11 cellular contexts compared by ENCODE assay signal in the genomic region with DNA sequence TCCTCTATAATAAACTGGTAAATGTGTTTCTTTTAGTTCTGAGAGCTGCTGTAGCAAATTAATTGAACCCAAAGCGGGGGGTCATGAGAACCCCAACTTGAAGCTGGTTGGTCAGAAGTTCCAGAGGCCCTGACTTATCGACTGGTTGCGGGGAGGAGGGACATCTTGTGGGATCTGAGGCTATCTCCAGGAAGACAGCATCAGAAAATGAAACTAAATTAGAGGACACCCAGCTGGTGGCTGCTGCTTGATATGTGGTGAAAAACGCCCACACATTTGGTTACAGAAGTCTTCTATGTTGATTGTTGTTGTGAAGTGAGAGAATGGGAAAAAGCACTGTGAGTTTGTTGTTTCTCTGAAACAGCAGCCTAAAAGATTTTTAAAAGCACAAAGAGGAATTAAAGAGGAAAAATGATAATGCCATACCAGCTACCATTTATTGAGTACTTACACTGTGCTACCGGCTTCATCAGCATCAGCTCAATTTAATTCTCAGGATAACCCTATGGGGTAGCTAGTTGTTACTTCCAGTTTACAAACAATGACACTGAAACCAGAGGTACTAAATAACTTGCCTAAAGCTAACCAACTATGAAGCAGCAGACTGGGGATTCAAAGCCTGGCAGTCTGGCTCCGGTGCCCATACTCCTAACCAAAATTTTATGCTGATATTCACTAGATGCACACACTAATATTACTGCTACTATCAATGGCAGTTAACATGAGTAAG. TPM values are rescaled to one million over a fixed set of nuclear protein-coding genes. Genes with fewer than 3 reads are reported as not detected.
DNase-seq lines count a peak whose midpoint lies in the region; ATAC-seq, FAIRE-seq and TF ChIP-seq lines count a peak whose summit lies in the region.
"Had no signal": no experiment of that assay in that cellular context is flagged by ENCODE, and none has a peak within 500 bp of the region (broad histone marks: within the 10 kb centered on the region; RNA-seq: fewer than 3 reads in every experiment).

No MANE protein-coding gene starts in this region.

- DNase-seq in GM12865 (ENCODE audit: low read depth) (peak; percentile 59), endothelial cell of umbilical vein (ENCODE audit: low read depth, low spot score) (no peak), islet precursor cell (no peak), GM03348 (ENCODE audit: low spot score) (no peak), HAP-1 (ENCODE audit: low spot score in 2 of 2) (no peak), ascending aorta (ENCODE audit: low spot score in 2 of 2) (no peak)
- DNase-seq: KG1 had no signal

- ATAC-seq in GM19467 (IDR thresholded peaks at IDR 0.05; ENCODE audit: unreplicated experiment) (peak; percentile 52), HG03432 (IDR thresholded peaks at IDR 0.05; ENCODE audit: unreplicated experiment) (peak; percentile 86)

- no peak overlapping the region for H3K4me2 ChIP-seq in endothelial cell of umbilical vein (ENCODE audit: insufficient read depth, low read length)

- TF ChIP-seq CTCF in GM12865 (IDR thresholded peaks at IDR 0.05; ENCODE audit: insufficient read depth, low read depth, low read length, missing control alignments), result no peak
- no peak for TF ChIP-seq CTCF in endothelial cell of umbilical vein (IDR thresholded peaks at IDR 0.05; ENCODE audit: extremely low read depth in 1 of 2, insufficient read depth in 1 of 2, low read depth in 1 of 2, low read length in 2 of 2)
- TF ChIP-seq CTCF in ascending aorta (IDR thresholded peaks at IDR 0.05), result no peak

- dilution Hi-C loops in endothelial cell of umbilical vein (cut with MboI; ENCODE audit: extremely low pct_ligation_motif_present, low sequenced_read_pairs), result no loop called here

- H3K79me2 ChIP-seq in endothelial cell of umbilical vein (ENCODE audit: control insufficient read depth, insufficient read depth, low read length), result peaks cover 9% of the 10 kb centered on the region

- H3K4me3 ChIP-seq in GM12865 (ENCODE audit: low read depth, low read length) (no peak overlapping the region), endothelial cell of umbilical vein (replicated peaks in 1 of 3; ENCODE audit: insufficient read depth in 1 of 3, low read depth in 1 of 3, low read length in 3 of 3) (no peak overlapping the region), HAP-1 (no peak overlapping the region), ascending aorta (no peak overlapping the region)

- no peaks in the 10 kb centered on the region for H3K27me3 ChIP-seq in endothelial cell of umbilical vein (ENCODE audit: control insufficient read depth in 2 of 2, insufficient read depth in 2 of 2, low read length in 2 of 2)
- no peaks in the 10 kb centered on the region for H3K27me3 ChIP-seq in HAP-1 (ENCODE audit: low read depth)
- no peaks in the 10 kb centered on the region for H3K27me3 ChIP-seq in ascending aorta

- H3K9me1 ChIP-seq in endothelial cell of umbilical vein (replicated peaks; ENCODE audit: control insufficient read depth, extremely low read depth, insufficient read depth, low read length), result no peaks in the 10 kb centered on the region

- H3K9ac ChIP-seq in endothelial cell of umbilical vein (replicated peaks; ENCODE audit: extremely low read depth, insufficient read depth, low read length), result no peak overlapping the region

- CTCF ChIA-PET in endothelial cell of umbilical vein (lab: Charles Lee), result interaction anchor here (0.9 to 2.2 kb wide), 4 partner anchors 10 to 117 kb away, joined by 3 to 13 read pairs (median 6); no protein-coding TSS in a partner anchor

- H3K36me3 ChIP-seq in endothelial cell of umbilical vein (ENCODE audit: control insufficient read depth in 2 of 2, extremely low read depth in 1 of 2, insufficient read depth in 2 of 2, low read length in 2 of 2) (peaks cover 25 to 36% of the 10 kb centered on the region in 2 experiments), HAP-1 (replicated peaks) (peaks cover 94% of the 10 kb centered on the region), ascending aorta (peaks cover 94 to 99% of the 10 kb centered on the region in 2 donors)

- no peak for TF ChIP-seq POLR2A in endothelial cell of umbilical vein (IDR thresholded peaks at IDR 0.05; ENCODE audit: low read depth, low read length)

- in situ Hi-C loops in HAP-1 (cut with MboI; ENCODE audit: low sequenced_read_pairs), result no loop called here

- H3K27ac ChIP-seq in endothelial cell of umbilical vein (ENCODE audit: insufficient read depth, low read depth, low read length) (no peak overlapping the region), ascending aorta (no peak overlapping the region)

- POLR2A ChIA-PET in endothelial cell of umbilical vein (lab: Charles Lee), result no interaction called here

- FAIRE-seq in endothelial cell of umbilical vein (lab: Jason Lieb, UNC), result no peak
- FAIRE-seq: colon had no signal

- H3K9me3 ChIP-seq in endothelial cell of umbilical vein (replicated peaks; ENCODE audit: control insufficient read depth, insufficient read depth, low read length) (no peaks in the 10 kb centered on the region), HAP-1 (no peaks in the 10 kb centered on the region), ascending aorta (no peaks in the 10 kb centered on the region)

- TSS peak; percentile 5 for BruUV-seq in endothelial cell of umbilical vein (replicated peaks; lab: Mats Ljungman, UMichigan)

- H3K4me1 ChIP-seq in endothelial cell of umbilical vein (ENCODE audit: control insufficient read depth, extremely low read depth, insufficient read depth, low read length), result no peaks in the 10 kb centered on the region
- no peaks in the 10 kb centered on the region for H3K4me1 ChIP-seq in HAP-1
- H3K4me1 ChIP-seq in ascending aorta, result peaks cover 0 to 1% of the 10 kb centered on the region in 2 donors

- H4K20me1 ChIP-seq in endothelial cell of umbilical vein (replicated peaks; ENCODE audit: control insufficient read depth, extremely low read depth, insufficient read depth, low read length), result no peaks in the 10 kb centered on the region

- no peak overlapping the region for H2AFZ ChIP-seq in endothelial cell of umbilical vein (ENCODE audit: low read depth, low read length)

- intact Hi-C loops in endothelial cell of umbilical vein (cut with micrococcal nuclease) (no loop called here), ascending aorta (cut with DNase I) (no loop called here)

TF ChIP-seq in endothelial cell of umbilical vein, 7 proteins besides CTCF, POLR2A, EP300 and RAD21:
- TF ChIP-seq JUN (IDR thresholded peaks at IDR 0.05; ENCODE audit: borderline replicate concordance, insufficient read depth, insufficient read length, low read depth), result no peak

RNA-seq across cellular contexts. Expression of a gene that starts 24.3 kb away (rescaled TPM):
- total RNA-seq in endothelial cell of umbilical vein, result 132 and 141 TPM in 2 replicates
- polyA plus RNA-seq in endothelial cell of umbilical vein, result 86.7 and 88.3 TPM in 2 replicates
- 111 and 132 TPM in 2 replicates for polyA plus RNA-seq in endothelial cell of umbilical vein (2011; cell fraction: cytosol; rRNA removed)
- 157 and 197 TPM in 2 replicates for polyA plus RNA-seq in endothelial cell of umbilical vein (2011; cell fraction: nucleus; rRNA removed)
- polyA plus RNA-seq in endothelial cell of umbilical vein (2012), result 98.6 and 133 TPM in 2 replicates
- polyA minus RNA-seq in endothelial cell of umbilical vein, result 89.8 and 103 TPM in 2 replicates
- polyA minus RNA-seq in endothelial cell of umbilical vein (2011; cell fraction: cytosol; rRNA and poly(A)+ RNA removed), result 80.2 TPM
- polyA minus RNA-seq in endothelial cell of umbilical vein (2011; cell fraction: nucleus; rRNA and poly(A)+ RNA removed), result 32.3 and 46.5 TPM in 2 replicates
- total RNA-seq in ascending aorta, result 104 TPM

RNA-seq across cellular contexts. Expression of a gene that starts 24.4 kb away (rescaled TPM):
- total RNA-seq in endothelial cell of umbilical vein, result 31.1 and 31.8 TPM in 2 replicates
- 32.9 and 38.1 TPM in 2 replicates for polyA plus RNA-seq in endothelial cell of umbilical vein
- 28.3 and 28.8 TPM in 2 replicates for polyA plus RNA-seq in endothelial cell of umbilical vein (2011; cell fraction: cytosol; rRNA removed)
- polyA plus RNA-seq in endothelial cell of umbilical vein (2011; cell fraction: nucleus; rRNA removed), result 23.2 and 26.8 TPM in 2 replicates
- 12.9 and 14.3 TPM in 2 replicates for polyA plus RNA-seq in endothelial cell of umbilical vein (2012)
- 9.7 and 13.9 TPM in 2 replicates for polyA minus RNA-seq in endothelial cell of umbilical vein
- polyA minus RNA-seq in endothelial cell of umbilical vein (2011; cell fraction: cytosol; rRNA and poly(A)+ RNA removed), result 5.0 TPM
- polyA minus RNA-seq in endothelial cell of umbilical vein (2011; cell fraction: nucleus; rRNA and poly(A)+ RNA removed), result 6.0 and 7.1 TPM in 2 replicates
- total RNA-seq in ascending aorta, result not detected

RNA-seq across cellular contexts. Expression of a gene that starts 30.6 kb away (rescaled TPM):
- total RNA-seq in endothelial cell of umbilical vein (1.1 and 1.6 TPM in 2 replicates), ascending aorta (0.21 TPM)
- 0.53 and 0.70 TPM in 2 replicates for polyA plus RNA-seq in endothelial cell of umbilical vein
- 0.59 and 0.61 TPM in 2 replicates for polyA plus RNA-seq in endothelial cell of umbilical vein (2011; cell fraction: cytosol; rRNA removed)
- polyA plus RNA-seq in endothelial cell of umbilical vein (2011; cell fraction: nucleus; rRNA removed), result 0.62 and 0.67 TPM in 2 replicates
- 1.7 and 1.9 TPM in 2 replicates for polyA plus RNA-seq in endothelial cell of umbilical vein (2012)
- polyA minus RNA-seq in endothelial cell of umbilical vein, result 2.4 and 2.7 TPM in 2 replicates
- 0.61 TPM for polyA minus RNA-seq in endothelial cell of umbilical vein (2011; cell fraction: cytosol; rRNA and poly(A)+ RNA removed)
- polyA minus RNA-seq in endothelial cell of umbilical vein (2011; cell fraction: nucleus; rRNA and poly(A)+ RNA removed), result 0.63 and 0.82 TPM in 2 replicates

RNA-seq across cellular contexts. Expression of a gene that starts 53.8 kb away (rescaled TPM):
- total RNA-seq in endothelial cell of umbilical vein (72.0 and 126 TPM in 2 replicates), ascending aorta (209 TPM)
- 1,265 and 1,831 TPM in 2 replicates for polyA plus RNA-seq in endothelial cell of umbilical vein
- 583 and 646 TPM in 2 replicates for polyA plus RNA-seq in endothelial cell of umbilical vein (2011; cell fraction: cytosol; rRNA removed)
- polyA plus RNA-seq in endothelial cell of umbilical vein (2011; cell fraction: nucleus; rRNA removed), result 152 and 165 TPM in 2 replicates
- polyA plus RNA-seq in endothelial cell of umbilical vein (2012), result 188 and 262 TPM in 2 replicates
- 158 and 177 TPM in 2 replicates for polyA minus RNA-seq in endothelial cell of umbilical vein
- polyA minus RNA-seq in endothelial cell of umbilical vein (2011; cell fraction: cytosol; rRNA and poly(A)+ RNA removed), result 14.8 TPM
- 17.9 and 22.7 TPM in 2 replicates for polyA minus RNA-seq in endothelial cell of umbilical vein (2011; cell fraction: nucleus; rRNA and poly(A)+ RNA removed)

RNA-seq across cellular contexts. Expression of a gene that starts 59.6 kb away (rescaled TPM):
- total RNA-seq in endothelial cell of umbilical vein, result not detected in 2 replicates
- not detected in 2 replicates for polyA plus RNA-seq in endothelial cell of umbilical vein
- not detected in 2 replicates for polyA plus RNA-seq in endothelial cell of umbilical vein (2011; cell fraction: cytosol; rRNA removed)
- not detected in 2 replicates for polyA plus RNA-seq in endothelial cell of umbilical vein (2011; cell fraction: nucleus; rRNA removed)
- not detected in 2 replicates for polyA plus RNA-seq in endothelial cell of umbilical vein (2012)
- polyA minus RNA-seq in endothelial cell of umbilical vein, result not detected in 2 replicates
- not detected for polyA minus RNA-seq in endothelial cell of umbilical vein (2011; cell fraction: cytosol; rRNA and poly(A)+ RNA removed)
- not detected in 2 replicates for polyA minus RNA-seq in endothelial cell of umbilical vein (2011; cell fraction: nucleus; rRNA and poly(A)+ RNA removed)
- total RNA-seq in ascending aorta, result not detected
- total RNA-seq: lung microvascular endothelial cell had no signal

Comparison
In these comparisons a context has a peak if more than half of its experiments do, and no peak if none do; other contexts are left out.
1. RNA of a gene that starts 24.4 kb away (total RNA-seq): 31.1 to 31.8 TPM in endothelial cell of umbilical vein; not detected in ascending aorta (single experiment); every median in the first group is over 10 times any median in the second.